8 cellular contexts compared by ENCODE assay signal in the genomic region with DNA sequence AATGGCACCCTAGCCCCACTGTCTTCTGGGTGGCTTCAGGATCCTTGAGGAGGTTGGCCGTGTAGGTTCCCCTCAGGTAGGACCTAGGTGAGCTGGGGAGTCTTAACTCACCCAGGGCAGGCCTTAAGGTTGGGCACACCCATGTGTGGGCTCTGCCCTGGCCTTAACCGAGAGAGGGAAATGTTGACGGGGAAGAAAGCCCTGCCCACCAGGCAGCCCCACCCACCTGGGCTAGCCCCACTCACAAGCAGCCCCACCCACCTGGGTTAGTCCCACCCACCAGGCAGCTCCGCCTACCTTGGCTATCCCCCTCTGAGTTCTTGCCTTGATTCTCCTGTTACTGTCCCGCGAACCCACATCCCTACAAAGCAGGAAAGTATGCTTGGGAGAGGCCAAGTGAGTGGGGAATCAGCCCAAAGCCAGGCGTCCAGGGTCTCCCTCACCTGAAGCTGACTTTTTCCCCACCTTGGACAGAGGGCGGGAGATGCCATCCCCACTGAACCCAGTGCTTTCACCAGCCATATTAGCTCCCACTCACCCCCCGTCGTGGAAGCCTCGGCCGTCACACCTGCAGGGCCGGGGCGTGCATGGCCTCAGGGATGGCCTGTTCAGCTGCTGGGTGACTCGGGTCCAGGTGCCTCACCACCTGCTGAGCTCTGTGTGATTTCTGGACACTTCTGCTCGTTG. TPM values are rescaled to one million over a fixed set of nuclear protein-coding genes. Genes with fewer than 3 reads are reported as not detected.
DNase-seq lines count a peak whose midpoint lies in the region; ATAC-seq lines count a peak whose summit lies in the region.

A gene (plus strand): TSS at position 337 of the 687 bp plus-strand sequence. CDS start 1,200 bp downstream, outside the sequence.

- no peaks in the 10 kb centered on the region for H3K9me3 ChIP-seq in SJCRH30 (replicated peaks)

- peak; percentile 78 for DNase-seq in activated effector memory CD4-positive, alpha-beta T cell treated with anti-CD3 and anti-CD28 coated beads, Interleukin-2, amount 50 U/mL, for 16 hours
- no peak for DNase-seq in activated effector memory CD4-positive, alpha-beta T cell treated with Interleukin-2 at 50 U/mL for 16 hours
- DNase-seq in SJCRH30 (peak; percentile 64 to 66), dermis blood vessel endothelial cell (peak; percentile 65), NCI-H2107 treated with DMSO at 0.1 percent for 48 hours (lab: John Stamatoyannopoulos, UW; ENCODE audit: unreplicated experiment) (no peak), sciatic nerve (ENCODE audit: low spot score) (no peak)
- DNase-seq in stimulated activated CD4-positive, alpha-beta T cell treated with anti-CD3 and anti-CD28 coated beads, Interleukin-4, amount 100 ng/mL, for 1 hour: peak; percentile 55

- H3K27me3 ChIP-seq in SJCRH30: no peaks in the 10 kb centered on the region

- H3K4me1 ChIP-seq in SJCRH30: peaks cover 23% of the 10 kb centered on the region

- H3K27ac ChIP-seq in SJCRH30: no peak within 1 kb of the TSS

- no peak within 1 kb of the TSS for H3K4me3 ChIP-seq in SJCRH30

- no peak for ATAC-seq in GM21723 (IDR thresholded peaks at IDR 0.05; ENCODE audit: unreplicated experiment)
- no peak for ATAC-seq in sciatic nerve

- intact Hi-C loops in sciatic nerve (cut with DNase I): loop anchor here (10.0 kb wide), 1 partner anchor 351 kb away; a partner anchor contains a TSS

- no peaks in the 10 kb centered on the region for H3K36me3 ChIP-seq in SJCRH30

RNA-seq across cellular contexts. Expression of the gene that starts here (rescaled TPM):
- 2.9 and 6.7 TPM in 2 replicates for total RNA-seq in SJCRH30 (2014; rRNA removed; shearing (Covaris generic))
- total RNA-seq in dermis blood vessel endothelial cell: 0.05 TPM in 1 of 2 replicates, not detected in the other
- total RNA-seq in sciatic nerve: 1.2 TPM

Comparison
In these comparisons a context has a peak if more than half of its experiments do, and no peak if none do; other contexts are left out.
1. DNase-seq: peak in activated effector memory CD4-positive, alpha-beta T cell treated with anti-CD3 and anti-CD28 coated beads, Interleukin-2, amount 50 U/mL, for 16 hours (single experiment), SJCRH30 (2 of 2) and stimulated activated CD4-positive, alpha-beta T cell treated with anti-CD3 and anti-CD28 coated beads, Interleukin-4, amount 100 ng/mL, for 1 hour (single experiment); none in activated effector memory CD4-positive, alpha-beta T cell treated with Interleukin-2 at 50 U/mL for 16 hours (single experiment), NCI-H2107 treated with DMSO at 0.1 percent for 48 hours (single experiment) and sciatic nerve (single experiment).
2. Peak in DNase-seq in dermis blood vessel endothelial cell; RNA of the gene not detected or under 1 TPM.